In the genomic region with DNA sequence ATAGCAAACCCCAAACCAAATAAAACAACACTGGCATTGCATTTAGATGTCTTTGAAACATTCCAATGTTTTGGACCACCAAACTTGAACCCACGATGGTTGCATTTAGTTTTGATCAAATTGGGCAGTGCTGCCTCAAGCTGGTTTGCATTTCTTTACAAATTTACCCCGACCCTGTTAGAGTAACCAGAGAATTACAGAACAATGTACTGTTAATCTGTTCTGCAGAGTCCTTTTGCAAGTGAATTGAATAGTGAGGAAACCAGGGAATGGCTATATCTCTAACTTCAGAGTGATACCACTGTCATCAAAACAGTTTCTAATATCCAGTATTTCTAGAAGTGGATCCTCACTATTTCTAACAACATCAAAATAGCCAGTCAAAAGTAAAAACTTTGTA, we compare ENCODE assay signal across 24 cellular contexts. TPM values are rescaled to one million over a fixed set of nuclear protein-coding genes. Genes with fewer than 3 reads are reported as not detected.
"Had no signal": no experiment of that assay in that cellular context is flagged by ENCODE, and none has a peak within 500 bp of the region (broad histone marks: within the 10 kb centered on the region; RNA-seq: fewer than 3 reads in every experiment).

No MANE protein-coding gene starts in this region.

- H3K36me3 Mint-ChIP-seq: T-cell had no signal

- H3K27me3 ChIP-seq: MG63 had no signal

- H3K9ac ChIP-seq: SK-N-SH had no signal

- H3K4me1 Mint-ChIP-seq: T-cell had no signal

- H3K27ac Mint-ChIP-seq: T-cell had no signal

- H3K9me3 ChIP-seq: MG63, SK-N-SH had no signal

- H3K36me3 ChIP-seq: MG63 had no signal

- H3K9me2 ChIP-seq: SK-N-SH had no signal

- ATAC-seq: Panc1, T-cell had no signal

- H3K4me2 ChIP-seq: SK-N-SH had no signal

- H3K4me3 ChIP-seq: MG63 had no signal

- H3K27ac ChIP-seq: HL-60, RWPE1 had no signal

- H3K4me3 Mint-ChIP-seq: T-cell had no signal

- DNase-seq: IMR-90, Karpas-422, KG1, MG63, NCI-H1092 treated with DMSO at 0.1 percent for 48 hours, NCI-H1436, NCI-H187, NCI-H2029, NCI-H2081 treated with DMSO at 0.1 percent for 48 hours, NCI-H2171, NCI-H226, NCI-H446, NCI-H510A, NCI-H524 treated with DMSO at 0.1 percent for 48 hours, NCI-H69, NCI-H774, SHP77, SK-N-SH, SW 1271, T-cell had no signal

RNA-seq across cellular contexts. Expression of gene GYPA, which starts 49.5 kb away (rescaled TPM):
- total RNA-seq: IMR-90, SK-MEL-5, T-cell had no signal
- polyA plus RNA-seq: IMR-90, SK-N-SH had no signal
